In genomic region chr11:78420255-78420764, GRCh38 we compare ENCODE assay signal across 8 cellular contexts. TPM values are rescaled to one million over a fixed set of nuclear protein-coding genes. Genes with fewer than 3 reads are reported as not detected.
DNase-seq lines count a peak whose midpoint lies in the region; ATAC-seq and TF ChIP-seq lines count a peak whose summit lies in the region.

No MANE protein-coding gene starts in this region.

- intact Hi-C loops in HCT116 (cut with micrococcal nuclease) (no loop called here), Right ventricle myocardium inferior (cut with DNase I) (no loop called here)

- POLR2A ChIA-PET in HCT116 (lab: Charles Lee), result no interaction called here

- H3K27ac ChIP-seq in BLaER1 treated with 17β-estradiol and CSF1 and Interleukin-3, amounts not matched to agents 10 nM and 100 nM, result peak overlapping the region; percentile 97 to 99 (median 99)
- H3K27ac ChIP-seq in HCT116 (ENCODE audit: low read depth, low read length) (no peak overlapping the region), Peyer's patch (peak overlapping the region; percentile 18 to 67 (median 28)), parathyroid adenoma (no peak overlapping the region)

- peaks cover 0 to 4% (median 0%) of the 10 kb centered on the region in 11 experiments; a peak in 3 of 22 replicates for H3K9me3 ChIP-seq in BLaER1 treated with 17β-estradiol and CSF1 and Interleukin-3, amounts not matched to agents 10 nM and 100 nM (replicated peaks in 1 of 11)
- no peaks in the 10 kb centered on the region for H3K9me3 ChIP-seq in HCT116 (ENCODE audit: control insufficient read depth in 1 of 2, insufficient read depth in 1 of 2, low read depth in 1 of 2, low read length in 2 of 2)
- H3K9me3 ChIP-seq in Peyer's patch, result no peaks in the 10 kb centered on the region
- H3K9me3 ChIP-seq in parathyroid adenoma (ENCODE audit: control insufficient read depth, low read length), result no peaks in the 10 kb centered on the region

- H3K9ac ChIP-seq in BLaER1 treated with 17β-estradiol and CSF1 and Interleukin-3, amounts not matched to agents 10 nM and 100 nM, result peak overlapping the region; percentile 95 to 99 (median 99)
- H3K9ac ChIP-seq in HCT116 (ENCODE audit: low read length) (no peak overlapping the region), parathyroid adenoma (no peak overlapping the region)

- peak overlapping the region in 9 of 10 experiments; percentile 24 to 86 (median 42); a peak in 13 of 20 replicates for H3K4me3 ChIP-seq in BLaER1 treated with 17β-estradiol and CSF1 and Interleukin-3, amounts not matched to agents 10 nM and 100 nM
- H3K4me3 ChIP-seq in HCT116 (replicated peaks in 1 of 2; ENCODE audit: low read depth in 1 of 2, low read length in 2 of 2), result no peak overlapping the region
- H3K4me3 ChIP-seq in Peyer's patch, result peak overlapping the region in 1 of 4 donors; percentile 14
- H3K4me3 ChIP-seq in parathyroid adenoma (ENCODE audit: low read depth, low read length), result no peak overlapping the region

- H3K4me1 Mint-ChIP-seq in activated naive CD4-positive, alpha-beta T cell treated with anti-CD3 and anti-CD28 coated beads, Interleukin-2, amount 50 U/mL, for 24 hours, result peaks cover 25% of the 10 kb centered on the region

- no peak for DNase-seq in HCT116 (ENCODE audit: low read depth, low spot score)
- peak; percentile 57 to 90 (median 79) for DNase-seq in Peyer's patch
- peak; percentile 82 for DNase-seq in Right ventricle myocardium inferior (ENCODE audit: missing footprints)

- no peaks in the 10 kb centered on the region for H3K9me3 Mint-ChIP-seq in activated naive CD4-positive, alpha-beta T cell treated with anti-CD3 and anti-CD28 coated beads, Interleukin-2, amount 50 U/mL, for 24 hours

- peaks cover 0 to 20% (median 0%) of the 10 kb centered on the region in 11 experiments; a peak in 6 of 22 replicates for H3K36me3 ChIP-seq in BLaER1 treated with 17β-estradiol and CSF1 and Interleukin-3, amounts not matched to agents 10 nM and 100 nM
- H3K36me3 ChIP-seq in HCT116 (ENCODE audit: control insufficient read depth in 1 of 2, insufficient read depth in 2 of 2, low read length in 2 of 2) (no peaks in the 10 kb centered on the region), Peyer's patch (no peaks in the 10 kb centered on the region), parathyroid adenoma (ENCODE audit: control insufficient read depth, insufficient read depth, low read length) (no peaks in the 10 kb centered on the region)

- H3K27me3 ChIP-seq in BLaER1 treated with 17β-estradiol and CSF1 and Interleukin-3, amounts not matched to agents 10 nM and 100 nM, result no peaks in the 10 kb centered on the region
- H3K27me3 ChIP-seq in HCT116 (ENCODE audit: insufficient read depth, low read length) (no peaks in the 10 kb centered on the region), Peyer's patch (no peaks in the 10 kb centered on the region), parathyroid adenoma (ENCODE audit: control insufficient read depth, insufficient read depth, low read length) (no peaks in the 10 kb centered on the region)

- no peak overlapping the region for H3K27ac Mint-ChIP-seq in activated naive CD4-positive, alpha-beta T cell treated with anti-CD3 and anti-CD28 coated beads, Interleukin-2, amount 50 U/mL, for 24 hours

- TF ChIP-seq CTCF in HCT116 (IDR thresholded peaks at IDR 0.05 in 2 of 3, conservative IDR thresholded peaks at IDR 0.05 in 1 of 3; ENCODE audit: borderline replicate concordance in 1 of 3, insufficient read depth in 1 of 3, low read depth in 2 of 3, low read length in 2 of 3) (peak; percentile 15 to 64 (median 48); a peak in 4 of 6 replicates), Peyer's patch (IDR thresholded peaks at IDR 0.05) (peak; percentile 33 to 76 (median 56)), parathyroid adenoma (IDR thresholded peaks at IDR 0.05) (peak; percentile 48)

- BruUV-seq in HCT116 (replicated peaks; lab: Mats Ljungman, UMichigan), result no TSS peak

- H3K27me3 Mint-ChIP-seq in activated naive CD4-positive, alpha-beta T cell treated with anti-CD3 and anti-CD28 coated beads, Interleukin-2, amount 50 U/mL, for 24 hours, result peaks cover 17% of the 10 kb centered on the region

- CTCF ChIA-PET in HCT116 (lab: Charles Lee), result interaction anchor here (1.6 kb wide), 1 partner anchor 144 kb away, joined by 4 read pairs; no protein-coding TSS in a partner anchor

- peak overlapping the region; percentile 75 to 98 (median 93) for H3K4me2 ChIP-seq in BLaER1 treated with 17β-estradiol and CSF1 and Interleukin-3, amounts not matched to agents 10 nM and 100 nM
- H3K4me2 ChIP-seq in HCT116 (ENCODE audit: low read length), result no peak overlapping the region
- no peak overlapping the region for H3K4me2 ChIP-seq in parathyroid adenoma (ENCODE audit: low read length)

- RAD21 ChIA-PET in HCT116 (lab: Charles Lee; ENCODE audit: low non-redundant PET in 1 of 2, low total read pairs in 2 of 2, uncharacterized antibody in 2 of 2, unreplicated experiment in 2 of 2), result no interaction called here

- ATAC-seq in HCT116 (no peak), Right ventricle myocardium inferior (peak; percentile 41), HG02981 (IDR thresholded peaks at IDR 0.05; ENCODE audit: unreplicated experiment) (no peak), HG03097 (IDR thresholded peaks at IDR 0.05; ENCODE audit: low FRiP score, unreplicated experiment) (no peak)

- H3K4me1 ChIP-seq in BLaER1 treated with 17β-estradiol and CSF1 and Interleukin-3, amounts not matched to agents 10 nM and 100 nM, result peaks cover 69 to 81% (median 75%) of the 10 kb centered on the region in 10 experiments
- peaks cover 5 to 19% of the 10 kb centered on the region in 2 experiments; a peak in 3 of 4 replicates for H3K4me1 ChIP-seq in HCT116 (ENCODE audit: control insufficient read depth in 1 of 2, insufficient read depth in 2 of 2, low read length in 2 of 2)
- H3K4me1 ChIP-seq in Peyer's patch, result peaks cover 0 to 23% (median 3%) of the 10 kb centered on the region in 4 donors
- peaks cover 3% of the 10 kb centered on the region for H3K4me1 ChIP-seq in parathyroid adenoma

- H3K4me3 Mint-ChIP-seq in activated naive CD4-positive, alpha-beta T cell treated with anti-CD3 and anti-CD28 coated beads, Interleukin-2, amount 50 U/mL, for 24 hours, result peak overlapping the region; percentile 64

- TF ChIP-seq RAD21 in HCT116 (IDR thresholded peaks at IDR 0.05; ENCODE audit: low read depth), result peak; percentile 31; the same call in 1 of the 2 replicates

- peaks cover 0 to 3% (median 0%) of the 10 kb centered on the region in 11 experiments; a peak in 4 of 22 replicates for H4K20me1 ChIP-seq in BLaER1 treated with 17β-estradiol and CSF1 and Interleukin-3, amounts not matched to agents 10 nM and 100 nM
- no peaks in the 10 kb centered on the region for H4K20me1 ChIP-seq in HCT116 (ENCODE audit: insufficient read depth)

- TF ChIP-seq POLR2A in HCT116 (IDR thresholded peaks at IDR 0.05; ENCODE audit: borderline replicate concordance, extremely low read depth, insufficient read depth, insufficient read length), result no peak
- no peak for TF ChIP-seq POLR2A in Peyer's patch (IDR thresholded peaks at IDR 0.05)

- H2AFZ ChIP-seq in HCT116 (ENCODE audit: low read depth, low read length, poor library complexity, severe bottlenecking) (no peak overlapping the region), parathyroid adenoma (peak overlapping the region; percentile 50)

- H3K36me3 Mint-ChIP-seq in activated naive CD4-positive, alpha-beta T cell treated with anti-CD3 and anti-CD28 coated beads, Interleukin-2, amount 50 U/mL, for 24 hours, result no peaks in the 10 kb centered on the region

- no peaks in the 10 kb centered on the region for H3K9me2 ChIP-seq in HCT116 (ENCODE audit: insufficient read depth)

- no peaks in the 10 kb centered on the region for H3K79me2 ChIP-seq in HCT116 (ENCODE audit: insufficient read depth, low read length)
- no peaks in the 10 kb centered on the region for H3K79me2 ChIP-seq in parathyroid adenoma

TF ChIP-seq in HCT116, 20 proteins besides CTCF, POLR2A, EP300 and RAD21:
- no peak for TF ChIP-seq FOSL1 (IDR thresholded peaks at IDR 0.05; ENCODE audit: low read depth)
- TF ChIP-seq ELF1 (IDR thresholded peaks at IDR 0.05; ENCODE audit: borderline replicate concordance, low read depth), result no peak
- TF ChIP-seq JUND (IDR thresholded peaks at IDR 0.05), result no peak
- TF ChIP-seq ZFX (IDR thresholded peaks at IDR 0.05), result no peak
- TF ChIP-seq SRF (IDR thresholded peaks at IDR 0.05; ENCODE audit: low read depth), result no peak
- TF ChIP-seq SIN3A (IDR thresholded peaks at IDR 0.05; ENCODE audit: low read depth), result no peak
- TF ChIP-seq ZNF274 (IDR thresholded peaks at IDR 0.05; ENCODE audit: low read depth, low read length), result no peak
- TF ChIP-seq YY1 (IDR thresholded peaks at IDR 0.05; ENCODE audit: extremely low read depth, insufficient replicate concordance, low read depth, low read length), result no peak
- TF ChIP-seq CBX3 (IDR thresholded peaks at IDR 0.05; ENCODE audit: low read depth), result no peak
- TF ChIP-seq SP1 (IDR thresholded peaks at IDR 0.05; ENCODE audit: low read depth), result no peak
- no peak for TF ChIP-seq MAX (IDR thresholded peaks at IDR 0.05)
- no peak for TF ChIP-seq POLR2AphosphoS5 (IDR thresholded peaks at IDR 0.05; ENCODE audit: low read depth, low read length)
TF ChIP-seq in HCT116: peak in this region for 0.

RNA-seq across cellular contexts. Expression of gene GAB2, which starts 2.7 kb away (rescaled TPM):
- total RNA-seq in HCT116 (2021; ENCODE audit: unreplicated experiment), result 1.9 TPM
- polyA plus RNA-seq in HCT116 (2012), result 1.6 and 2.0 TPM in 2 replicates
- total RNA-seq in Peyer's patch, result 10 to 100 TPM; 14.0 to 41.3 (median 34.7) TPM
- 15.6 TPM for total RNA-seq in Right ventricle myocardium inferior

Comparison
In these comparisons a context has a peak if more than half of its experiments do, and no peak if none do; other contexts are left out.
1. H3K27ac ChIP-seq: peak in BLaER1 treated with 17β-estradiol and CSF1 and Interleukin-3, amounts not matched to agents 10 nM and 100 nM (11 of 11) and Peyer's patch (4 of 4); none in HCT116 (single experiment) and parathyroid adenoma (single experiment).
2. H3K4me2 ChIP-seq: peak in BLaER1 treated with 17β-estradiol and CSF1 and Interleukin-3, amounts not matched to agents 10 nM and 100 nM (11 of 11); none in HCT116 (single experiment) and parathyroid adenoma (single experiment).
3. H3K4me3 ChIP-seq: peak in BLaER1 treated with 17β-estradiol and CSF1 and Interleukin-3, amounts not matched to agents 10 nM and 100 nM (9 of 10); none in HCT116 (0 of 2) and parathyroid adenoma (single experiment).
4. H3K9ac ChIP-seq: peak in BLaER1 treated with 17β-estradiol and CSF1 and Interleukin-3, amounts not matched to agents 10 nM and 100 nM (11 of 11); none in HCT116 (single experiment) and parathyroid adenoma (single experiment).
5. Peak in every context shown above with its lines, with median percentiles within 50 percentile points of each other: CTCF ChIP-seq.